In the genomic region with DNA sequence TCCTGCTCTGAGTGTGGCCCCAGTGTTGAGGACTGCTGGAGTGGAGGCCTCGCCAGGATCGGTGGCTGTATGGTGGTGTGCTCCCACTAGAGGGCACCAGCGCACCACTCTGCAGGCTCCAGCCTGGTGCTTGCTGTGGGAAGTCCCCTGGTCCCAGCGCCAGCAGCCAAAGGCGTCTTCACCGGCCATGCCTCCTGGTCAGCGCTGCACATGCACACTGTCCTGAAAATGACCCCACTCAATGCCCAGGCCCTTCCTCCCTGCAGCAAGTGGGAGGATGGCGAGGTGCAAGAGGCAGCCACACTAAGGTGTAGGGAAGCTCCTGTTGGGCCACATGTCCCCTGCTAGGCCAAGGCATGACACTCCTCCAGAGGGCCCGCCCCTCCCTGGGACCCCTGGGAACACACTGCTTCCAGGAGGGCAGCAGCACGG, we compare ENCODE assay signal across 8 cellular contexts.
DNase-seq lines count a peak whose midpoint lies in the region; ATAC-seq and TF ChIP-seq lines count a peak whose summit lies in the region.

No MANE protein-coding gene starts in this region.

- no peaks in the 10 kb centered on the region for H3K27me3 ChIP-seq in colonic mucosa

- H3K4me1 ChIP-seq in colonic mucosa, result peaks cover 7% of the 10 kb centered on the region

- WGBS in lower leg skin, 2 donors, result 0 to 14% methylated on average over 5 to 10 of the region's 10 CpGs

- DNase-seq in AG09319 (ENCODE audit: extremely low read depth, low read depth) (peak; percentile 69), NCI-H345 (lab: John Stamatoyannopoulos, UW) (peak; percentile 60), colonic mucosa (peak; percentile 88), lower leg skin (ENCODE audit: low spot score in 2 of 2) (peak; percentile 76 to 97)
- DNase-seq in activated CD4-positive, alpha-beta T cell treated with anti-CD3 and anti-CD28 coated beads for 48 hours, result peak; percentile 89
- peak; percentile 60 to 78 (median 62) for DNase-seq in stimulated activated CD4-positive, alpha-beta T cell treated with anti-CD3 and anti-CD28 coated beads, TNF-alpha, amount 100 ng/mL, for 1 hour (ENCODE audit: low read depth in 3 of 3, low spot score in 1 of 3)

- no peak overlapping the region for H3K4me3 ChIP-seq in colonic mucosa
- H3K4me3 ChIP-seq in lower leg skin (ENCODE audit: low read depth, poor library complexity, severe bottlenecking), result no peak overlapping the region

- TF ChIP-seq POLR2A in lower leg skin (IDR thresholded peaks at IDR 0.05), result no peak

- H3K9ac ChIP-seq in colonic mucosa (ENCODE audit: low read depth in 2 of 2, low read length in 2 of 2), result peak overlapping the region in 1 of 2 donors; percentile 7

- no peaks in the 10 kb centered on the region for H3K36me3 ChIP-seq in colonic mucosa

- H3K9me3 ChIP-seq in colonic mucosa, result no peaks in the 10 kb centered on the region

- intact Hi-C loops in colonic mucosa (cut with DNase I), result loop anchor here (5.0 to 10.0 kb wide), 7 partner anchors 102 to 769 kb away; no protein-coding TSS in a partner anchor
- intact Hi-C loops in lower leg skin (cut with DNase I; ENCODE audit: low total_unique reads), result loop anchor here (5.0 to 10.0 kb wide), 2 partner anchors 367 to 739 kb away; no protein-coding TSS in a partner anchor

- H3K27ac ChIP-seq in colonic mucosa, result no peak overlapping the region

- TF ChIP-seq CTCF in AG09319 (IDR thresholded peaks at IDR 0.05; ENCODE audit: low read depth, low read length) (peak; percentile 88), colonic mucosa (IDR thresholded peaks at IDR 0.05) (peak; percentile 92), lower leg skin (IDR thresholded peaks at IDR 0.05) (peak in 2 of 3 donors; percentile 23 to 90)

- ATAC-seq in GM18858 (IDR thresholded peaks at IDR 0.05; ENCODE audit: unreplicated experiment) (peak; percentile 86), HG03064 (IDR thresholded peaks at IDR 0.05; ENCODE audit: low read depth, unreplicated experiment) (peak; percentile 67)
